In the genomic region with DNA sequence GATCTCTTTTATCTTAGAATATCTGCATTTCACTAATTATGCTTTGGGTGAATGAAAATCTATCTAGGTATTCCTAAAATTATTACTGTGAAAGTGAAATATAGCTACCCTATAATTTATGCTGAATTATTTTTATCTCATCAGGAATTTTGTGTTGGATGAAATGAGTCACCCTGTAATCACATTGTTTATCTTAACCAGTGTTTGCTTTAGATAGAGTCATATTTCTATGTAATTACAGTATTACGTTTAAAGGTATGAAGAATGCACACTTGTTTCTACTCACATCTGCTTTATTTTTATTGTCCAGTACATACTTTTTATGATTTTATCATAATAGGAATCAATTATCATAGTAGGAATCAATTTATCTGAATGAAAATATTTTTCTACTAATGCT, we compare ENCODE assay signal across 41 cellular contexts.
A peak's percentile ranks its signal among the peaks of the same experiment; 100 is the strongest.
DNase-seq lines count a peak whose midpoint lies in the region; ATAC-seq and TF ChIP-seq lines count a peak whose summit lies in the region.
"Had no signal": no experiment of that assay in that cellular context is flagged by ENCODE, and none has a peak within 500 bp of the region (broad histone marks: within the 10 kb centered on the region; RNA-seq: fewer than 3 reads in every experiment).

No MANE protein-coding gene starts in this region.

- H2BK12ac ChIP-seq in H9 (ENCODE audit: insufficient read length, low read depth, low read length), result no peak overlapping the region

- H3K27me3 ChIP-seq in H9 (ENCODE audit: insufficient read depth, low read length), result no peaks in the 10 kb centered on the region
- H3K27me3 ChIP-seq: gastrocnemius medialis, stomach, thyroid gland, vagina had no signal

- H3K27ac Mint-ChIP-seq in H9, result no peak overlapping the region
- H3K27ac Mint-ChIP-seq: activated naive CD4-positive, alpha-beta T cell treated with anti-CD3 and anti-CD28 coated beads, Interleukin-2, amount 50 U/mL, for 72 hours; B cell; CD8-positive, alpha-beta memory T cell; natural killer cell treated with Interleukin-12 subunit alpha and Interleukin-12 subunit beta and Interleukin-15 and Interleukin-18, amount 100 ng/mL, for 72 hours had no signal

- H3K79me2 ChIP-seq in H9 (ENCODE audit: insufficient read depth, low read length), result no peaks in the 10 kb centered on the region

- TF ChIP-seq CTCF in C4-2B (conservative IDR thresholded peaks at IDR 0.05) (no peak), fibroblast of mammary gland (conservative IDR thresholded peaks at IDR 0.05; ENCODE audit: control insufficient read depth, insufficient read depth, low read depth, low read length) (no peak), H9 (conservative IDR thresholded peaks at IDR 0.05) (no peak), mucosa of descending colon (IDR thresholded peaks at IDR 0.05) (no peak)

- H2BK20ac ChIP-seq in H9 (ENCODE audit: low read depth, low read length, poor library complexity, severe bottlenecking), result no peak overlapping the region

- no peaks in the 10 kb centered on the region for H3K79me1 ChIP-seq in H9 (ENCODE audit: insufficient read depth, low read depth, low read length, poor library complexity, severe bottlenecking)

- no peaks in the 10 kb centered on the region for H3K4me1 Mint-ChIP-seq in H9
- H3K4me1 Mint-ChIP-seq: B cell; CD8-positive, alpha-beta memory T cell had no signal

- H2AFZ ChIP-seq in H9 (ENCODE audit: low read length), result no peak overlapping the region

- H3K4me2 ChIP-seq in H9 (ENCODE audit: insufficient read depth, insufficient read length, low read length), result no peak overlapping the region

- H3K9ac ChIP-seq in H9 (ENCODE audit: extremely low read depth, insufficient read length, low read length), result no peak overlapping the region

- no peaks in the 10 kb centered on the region; a peak in 1 of 7 replicates for H3K36me3 Mint-ChIP-seq in H9 (ENCODE audit: insufficient read depth in 1 of 3, low read depth in 3 of 3)
- H3K36me3 Mint-ChIP-seq: activated naive CD4-positive, alpha-beta T cell treated with anti-CD3 and anti-CD28 coated beads, Interleukin-2, amount 50 U/mL, for 72 hours; CD8-positive, alpha-beta memory T cell; natural killer cell treated with Interleukin-12 subunit alpha and Interleukin-12 subunit beta and Interleukin-15 and Interleukin-18, amount 100 ng/mL, for 72 hours had no signal

- no peaks in the 10 kb centered on the region for H3K27me3 Mint-ChIP-seq in H9 (ENCODE audit: low read depth)
- H3K27me3 Mint-ChIP-seq: B cell; CD8-positive, alpha-beta memory T cell; natural killer cell treated with Interleukin-12 subunit alpha and Interleukin-12 subunit beta and Interleukin-15 and Interleukin-18, amount 100 ng/mL, for 72 hours had no signal

- H3K9me3 ChIP-seq in H9 (ENCODE audit: control insufficient read depth, low read depth, low read length) (no peaks in the 10 kb centered on the region), mucosa of descending colon (no peaks in the 10 kb centered on the region)
- H3K9me3 ChIP-seq: gastrocnemius medialis, psoas muscle, stomach, thyroid gland, vagina had no signal

- H3K4me3 ChIP-seq in fibroblast of mammary gland (ENCODE audit: control insufficient read depth, low read depth, low read length) (no peak overlapping the region), mucosa of descending colon (no peak overlapping the region)
- H3K4me3 ChIP-seq: gastrocnemius medialis, lung, psoas muscle, stomach, thyroid gland, vagina had no signal

- no peak overlapping the region for H3K14ac ChIP-seq in H9 (ENCODE audit: insufficient read depth, low read length)

- no peak overlapping the region for H4K5ac ChIP-seq in H9 (ENCODE audit: insufficient read length, low read depth, low read length)

- H2BK15ac ChIP-seq in H9 (ENCODE audit: low read depth, low read length), result no peak overlapping the region

- no peaks in the 10 kb centered on the region for H3K36me3 ChIP-seq in mucosa of descending colon (ENCODE audit: low read depth)
- H3K36me3 ChIP-seq: gastrocnemius medialis, stomach, thyroid gland, vagina had no signal

- ATAC-seq in mucosa of descending colon, result no peak
- ATAC-seq: activated naive CD4-positive, alpha-beta T cell treated with anti-CD3 and anti-CD28 coated beads, Interleukin-2, amount 50 U/mL, for 72 hours; gastrocnemius medialis; HCT116; natural killer cell treated with Interleukin-12 subunit alpha and Interleukin-12 subunit beta and Interleukin-15 and Interleukin-18, amount 100 ng/mL, for 72 hours; psoas muscle; sciatic nerve had no signal

- peak overlapping the region; percentile 89 for H3K27ac ChIP-seq in C4-2B
- H3K27ac ChIP-seq in H9 (ENCODE audit: insufficient read length, low read depth, low read length), result no peak overlapping the region
- no peak overlapping the region for H3K27ac ChIP-seq in substantia nigra (ENCODE audit: low read depth, low read length, poor library complexity, severe bottlenecking)
- H3K27ac ChIP-seq: gastrocnemius medialis, psoas muscle, stomach, thyroid gland, vagina had no signal

- intact Hi-C loops in mucosa of descending colon (cut with DNase I, micrococcal nuclease), result no loop called here

- no peaks in the 10 kb centered on the region for H4K20me1 ChIP-seq in H9 (ENCODE audit: control insufficient read depth, insufficient read depth, insufficient read length)

- H3K23me2 ChIP-seq in H9 (ENCODE audit: insufficient read length, low read depth, low read length, poor library complexity, severe bottlenecking), result no peaks in the 10 kb centered on the region

- H3K56ac ChIP-seq in H9 (ENCODE audit: insufficient read length, low read depth, low read length), result no peak overlapping the region

- no peak overlapping the region for H3K4me3 Mint-ChIP-seq in H9
- H3K4me3 Mint-ChIP-seq: B cell; CD8-positive, alpha-beta memory T cell; natural killer cell treated with Interleukin-12 subunit alpha and Interleukin-12 subunit beta and Interleukin-15 and Interleukin-18, amount 100 ng/mL, for 72 hours had no signal

- no peak overlapping the region for H3K23ac ChIP-seq in H9 (ENCODE audit: insufficient read length, low read depth, low read length)

- no peak overlapping the region for H3T11ph ChIP-seq in H9 (ENCODE audit: low read length)

- no peak overlapping the region for H2BK120ac ChIP-seq in H9 (ENCODE audit: low read depth, low read length, poor library complexity, severe bottlenecking)

- DNase-seq in M059J (ENCODE audit: low read depth) (peak; percentile 52), SW480 (ENCODE audit: low spot score) (peak; percentile 34), fibroblast of mammary gland (ENCODE audit: low read depth) (peak; percentile 1), GM03348 (ENCODE audit: low spot score) (no peak), H9 (no peak), substantia nigra (lab: John Stamatoyannopoulos, UW) (no peak), mucosa of descending colon (no peak)
- DNase-seq: ACHN; activated CD4-positive, alpha-beta T cell treated with anti-CD3 and anti-CD28 coated beads, Interleukin-2, amount 50 U/mL, for 1 hour; activated CD4-positive, CD25-positive, alpha-beta regulatory T cell; activated effector memory CD4-positive, alpha-beta T cell treated with Interleukin-2 at 50 U/mL for 16 hours; activated T-cell treated with anti-CD3 and anti-CD28 coated beads, Interleukin-2, amount 50 U/mL, for 1 hour; caudate nucleus; CD8-positive, alpha-beta memory T cell; cortex of kidney; DMS 273 treated with DMSO at 0.1 percent for 48 hours; effector memory CD4-positive, alpha-beta T cell; erythroblast; gastrocnemius medialis; kidney glomerular epithelial cell; NCI-H1105; NCI-H1930; NCI-H2171 treated with DMSO at 0.1 percent for 48 hours; NCI-H524; NK-92 treated with Interleukin-12 subunit alpha and Interleukin-12 subunit beta, amount 100 ng/mL, for 24 hours; occipital lobe; psoas muscle; SHP77 treated with DMSO at 0.1 percent for 48 hours; stimulated activated CD4-positive, alpha-beta T cell treated with anti-CD3 and anti-CD28 coated beads, Interleukin-2, amount 100 ng/mL, for 48 hours; stomach; SW 1271; T1000; thyroid gland had no signal

- no CpG with 5 or more reads among the region's 1 CpG for WGBS in H9 (ENCODE audit: extremely low coverage, insufficient read length, low lambda C conversion rate)

- no peak overlapping the region for H3K4ac ChIP-seq in H9 (ENCODE audit: low read depth, low read length)

- H3K18ac ChIP-seq in H9 (ENCODE audit: insufficient read length, low read depth, low read length), result no peak overlapping the region

- H2AK5ac ChIP-seq in H9 (ENCODE audit: insufficient read length, low read length), result no peak overlapping the region

- 0 out of 5 replicates have a peak, but pooled peaks cover 0 to 2% of the 10 kb centered on the region in 2 experiments for H3K9me3 Mint-ChIP-seq in H9

- no peak overlapping the region for H2BK5ac ChIP-seq in H9 (ENCODE audit: insufficient read length, low read length)

- no peak overlapping the region for H4K8ac ChIP-seq in H9 (replicated peaks; ENCODE audit: insufficient read length, low read depth, low read length)

- no peak overlapping the region for H4K91ac ChIP-seq in H9 (ENCODE audit: insufficient read length, low read depth, low read length)

- H3K4me1 ChIP-seq in H9 (ENCODE audit: insufficient read depth, low read length) (no peaks in the 10 kb centered on the region), mucosa of descending colon (ENCODE audit: low read depth) (no peaks in the 10 kb centered on the region)
- H3K4me1 ChIP-seq: gastrocnemius medialis, psoas muscle, stomach, thyroid gland, vagina had no signal

Comparison
In these comparisons a context has a peak if more than half of its experiments do, and no peak if none do; other contexts are left out.
1. DNase-seq: peak in M059J (single experiment), SW480 (single experiment) and fibroblast of mammary gland (single experiment); none in GM03348 (single experiment), H9 (single experiment), substantia nigra (0 of 49) and mucosa of descending colon (0 of 3).